ENCODE assay signal across 9 cellular contexts in the genomic region with DNA sequence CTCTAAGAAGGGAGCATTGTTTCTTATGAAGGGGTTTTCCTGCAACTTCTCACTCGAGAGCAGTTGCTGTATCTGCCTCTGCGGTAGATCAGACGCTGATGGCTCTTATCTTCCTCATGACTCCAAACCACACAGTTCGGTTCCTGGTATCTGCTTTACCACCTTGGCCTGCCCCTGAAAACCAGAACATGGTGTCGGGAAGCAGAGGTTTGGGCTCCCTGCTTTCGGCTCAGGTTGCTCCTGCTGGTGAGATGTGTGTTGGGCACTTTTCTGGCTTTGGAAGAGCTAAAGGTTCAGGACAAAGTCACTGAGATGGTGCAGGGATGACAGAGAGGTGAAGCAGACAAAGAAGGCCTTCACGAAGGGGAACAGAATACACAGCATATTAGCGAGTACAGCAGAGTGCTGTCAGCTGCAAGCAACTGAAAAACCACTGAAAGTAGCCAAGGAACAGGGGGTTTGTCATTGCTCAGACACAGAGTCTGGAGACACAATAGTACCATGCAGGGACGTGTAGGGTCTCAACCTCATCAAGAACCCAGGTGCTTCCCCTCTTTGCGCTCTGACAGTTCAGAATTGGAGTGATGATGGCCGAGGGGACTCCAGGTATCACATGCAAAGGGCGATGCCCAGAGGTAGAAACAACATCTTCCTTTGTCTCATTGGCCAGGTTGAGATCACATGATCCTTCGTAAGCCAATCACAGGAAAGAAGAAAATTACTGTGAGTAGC. TPM values are rescaled to one million over a fixed set of nuclear protein-coding genes. Genes with fewer than 3 reads are reported as not detected.
DNase-seq lines count a peak whose midpoint lies in the region; ATAC-seq lines count a peak whose summit lies in the region.
"Had no signal": no experiment of that assay in that cellular context is flagged by ENCODE, and none has a peak within 500 bp of the region (broad histone marks: within the 10 kb centered on the region; RNA-seq: fewer than 3 reads in every experiment).

No MANE protein-coding gene starts in this region.

- peaks cover 13% of the 10 kb centered on the region; the same call in 1 of the 2 replicates for H3K27me3 ChIP-seq in iPS-20b (ENCODE audit: insufficient read depth, low read length)

- peak; percentile 50 for ATAC-seq in GM18861 (IDR thresholded peaks at IDR 0.05; ENCODE audit: unreplicated experiment)
- ATAC-seq in GM21737 (IDR thresholded peaks at IDR 0.05; ENCODE audit: unreplicated experiment), result peak; percentile 48
- no peak for ATAC-seq in GM18519 (IDR thresholded peaks at IDR 0.05; ENCODE audit: low FRiP score, unreplicated experiment)

- H3K4me3 ChIP-seq in Jurkat, Clone E6-1 (ENCODE audit: low read length), result peak overlapping the region; percentile 27
- peak overlapping the region; percentile 32; the same call in 1 of the 2 replicates for H3K4me3 ChIP-seq in iPS-20b (ENCODE audit: low read length)
- H3K4me3 ChIP-seq: skin epidermis had no signal

- no peaks in the 10 kb centered on the region for H3K36me3 ChIP-seq in iPS-20b (ENCODE audit: insufficient read depth, low read depth, low read length)

- peaks cover 5% of the 10 kb centered on the region for H3K9me3 ChIP-seq in iPS-20b (ENCODE audit: insufficient read depth, low read depth, low read length)

- DNase-seq in Jurkat, Clone E6-1 (ENCODE audit: low read depth, low spot score), result peak; percentile 82
- DNase-seq in NOMO-1 treated with DMSO at 0.1 percent for 48 hours (lab: John Stamatoyannopoulos, UW; ENCODE audit: unreplicated experiment) (no peak), activated gamma-delta T cell treated with Interleukin-2 at 50 U/mL for 16 hours (no peak), NCI-H2196 treated with DMSO at 0.1 percent for 48 hours (lab: John Stamatoyannopoulos, UW; ENCODE audit: unreplicated experiment) (no peak)

- H3K4me1 ChIP-seq in iPS-20b (ENCODE audit: insufficient read depth, low read length), result peaks cover 11% of the 10 kb centered on the region

- no peak overlapping the region for H3K9ac ChIP-seq in iPS-20b (ENCODE audit: low read depth, low read length)

- no peak overlapping the region for H3K27ac ChIP-seq in iPS-20b (ENCODE audit: low read length)

RNA-seq across cellular contexts. Expression of gene CSF2RB, which starts 11.9 kb away (rescaled TPM):
- not detected for polyA plus RNA-seq in Jurkat, Clone E6-1 (2012; ENCODE audit: insufficient read depth, insufficient read length)

RNA-seq across cellular contexts. Expression of gene NCF4, which starts 40.8 kb away (rescaled TPM):
- not detected for polyA plus RNA-seq in Jurkat, Clone E6-1 (2012; ENCODE audit: insufficient read depth, insufficient read length)
